27 cellular contexts compared by ENCODE assay signal in genomic region chr13:35744144-35744543, GRCh38.
"Had no signal": no experiment of that assay in that cellular context is flagged by ENCODE, and none has a peak within 500 bp of the region (broad histone marks: within the 10 kb centered on the region; RNA-seq: fewer than 3 reads in every experiment).

No MANE protein-coding gene starts in this region.

- H3K79me2 ChIP-seq: hepatocyte had no signal

- H3K4me1 ChIP-seq: colonic mucosa, esophagus muscularis mucosa, esophagus squamous epithelium, foreskin keratinocyte, gastrocnemius medialis, gastroesophageal sphincter had no signal

- H3K27ac ChIP-seq: colonic mucosa, coronary artery, epithelial cell of prostate, esophagus muscularis mucosa, esophagus squamous epithelium, foreskin keratinocyte, gastrocnemius medialis, gastroesophageal sphincter, heart left ventricle, heart right ventricle, hepatocyte had no signal

- H3K27me3 ChIP-seq: colonic mucosa, esophagus muscularis mucosa, esophagus squamous epithelium, foreskin keratinocyte, gastrocnemius medialis, gastroesophageal sphincter, heart left ventricle, heart right ventricle, hepatocyte had no signal

- DNase-seq: colonic mucosa; cortex of kidney; dermis blood vessel endothelial cell; effector CD4-positive, alpha-beta T cell; effector CD8-positive, alpha-beta T cell; effector memory CD4-positive, alpha-beta T cell; effector memory CD8-positive, alpha-beta T cell; endodermal cell; erythroblast; esophagus squamous epithelium; foreskin keratinocyte; foreskin melanocyte; gastrocnemius medialis; glutamatergic neuron; head of caudate nucleus; heart left ventricle; heart right ventricle had no signal

- H3K36me3 ChIP-seq: colonic mucosa, esophagus muscularis mucosa, esophagus squamous epithelium, gastrocnemius medialis, gastroesophageal sphincter, heart left ventricle, heart right ventricle had no signal

- H3K4me2 ChIP-seq: hepatocyte had no signal

- H3K9me3 ChIP-seq: colonic mucosa, esophagus muscularis mucosa, esophagus squamous epithelium, gastrocnemius medialis, gastroesophageal sphincter, heart left ventricle had no signal

- H3K4me3 ChIP-seq: colonic mucosa, coronary artery, esophagus muscularis mucosa, esophagus squamous epithelium, gastrocnemius medialis, gastroesophageal sphincter, heart left ventricle, heart right ventricle, hepatocyte had no signal

- FAIRE-seq: colon, endometrium, endothelial cell of umbilical vein, frontal cortex had no signal

- H2AFZ ChIP-seq: hepatocyte had no signal

- ATAC-seq: effector memory CD8-positive, alpha-beta T cell; esophagus mucosa; foreskin keratinocyte; gastrocnemius medialis; gastroesophageal sphincter had no signal
